8 cellular contexts compared by ENCODE assay signal in genomic region chr7:55963584-55964168, GRCh38. TPM values are rescaled to one million over a fixed set of nuclear protein-coding genes. Genes with fewer than 3 reads are reported as not detected.
DNase-seq lines count a peak whose midpoint lies in the region; ATAC-seq and TF ChIP-seq lines count a peak whose summit lies in the region.

No MANE protein-coding gene starts in this region.

- peaks cover 12% of the 10 kb centered on the region for H3K36me3 Mint-ChIP-seq in central memory CD8-positive, alpha-beta T cell (ENCODE audit: insufficient read depth)
- peaks cover 0 to 9% (median 0%) of the 10 kb centered on the region in 5 donors for H3K36me3 Mint-ChIP-seq in naive thymus-derived CD4-positive, alpha-beta T cell

- in situ Hi-C loops in G401 (cut with HindIII; ENCODE audit: low sequenced_read_pairs): no loop called here

- intact Hi-C loops in A673 (cut with micrococcal nuclease; ENCODE audit: unreplicated experiment): loop anchor here (2.0 kb wide), 1 partner anchor 323 kb away; no protein-coding TSS in a partner anchor
- intact Hi-C loops in naive thymus-derived CD4-positive, alpha-beta T cell (cut with micrococcal nuclease): loop anchor here (1.0 to 5.0 kb wide), 8 partner anchors 12 to 531 kb away; partner anchors contain the start of genes MRPS17 (in 2 of the 2), ZNF713 (in 2 of the 2), CCT6A (in 1 of the 2) and CHCHD2 (in 1 of the 2)

- POLR2A ChIA-PET in A673 (lab: Charles Lee; ENCODE audit: low non-redundant PET): interaction anchor here (0.6 kb wide), 1 partner anchor 259 kb away, joined by 3 read pairs; no protein-coding TSS in a partner anchor
- POLR2A ChIA-PET in naive thymus-derived CD4-positive, alpha-beta T cell (lab: Charles Lee): interaction anchor here (0.6 to 1.2 kb wide), 9 partner anchors 7 to 393 kb away, joined by 3 to 8 read pairs (median 5); partner anchors contain the start of genes CCT6A, CHCHD2, PSPH and SUMF2
- POLR2A ChIA-PET in HEK293T (lab: Yijun Ruan, JAX): interaction anchor here (0.6 to 1.4 kb wide), 4 partner anchors 15 to 322 kb away, joined by 3 to 6 read pairs (median 4); partner anchors contain the start of genes CCT6A and PSPH

- ATAC-seq in central memory CD8-positive, alpha-beta T cell (replicated peaks; ENCODE audit: extremely low read depth, poor library complexity, severe bottlenecking): no peak
- no peak for ATAC-seq in naive thymus-derived CD4-positive, alpha-beta T cell
- no peak for ATAC-seq in HG02798 (IDR thresholded peaks at IDR 0.05; ENCODE audit: poor library complexity, unreplicated experiment)

- no peaks in the 10 kb centered on the region for H3K27me3 ChIP-seq in A673 (replicated peaks; ENCODE audit: insufficient read depth, low read depth, low read length, poor library complexity)
- H3K27me3 ChIP-seq in naive thymus-derived CD4-positive, alpha-beta T cell (ENCODE audit: control insufficient read depth in 2 of 2, insufficient read depth in 2 of 2, low read length in 2 of 2): no peaks in the 10 kb centered on the region

- DNase-seq in A673 (ENCODE audit: low spot score) (no peak), HEK293T (ENCODE audit: extremely low spot score) (no peak), G401 (ENCODE audit: low spot score) (no peak), GOT3 (lab: John Stamatoyannopoulos, UW) (no peak)
- DNase-seq in Jurkat, Clone E6-1 (ENCODE audit: low read depth, low spot score): no peak
- no peak for DNase-seq in central memory CD8-positive, alpha-beta T cell (ENCODE audit: low spot score in 2 of 2)
- DNase-seq in naive thymus-derived CD4-positive, alpha-beta T cell: no peak

- BruUV-seq in A673 (replicated peaks; lab: Mats Ljungman, UMichigan): no TSS peak

- no peaks in the 10 kb centered on the region for H3K9me3 ChIP-seq in A673 (ENCODE audit: low read depth, low read length, poor library complexity, severe bottlenecking)
- H3K9me3 ChIP-seq in naive thymus-derived CD4-positive, alpha-beta T cell (ENCODE audit: control insufficient read depth in 2 of 3, low read length in 3 of 3): no peaks in the 10 kb centered on the region

- H3K4me1 ChIP-seq in A673 (ENCODE audit: insufficient read depth, low read length, poor library complexity, severe bottlenecking): peaks cover 5% of the 10 kb centered on the region
- peaks cover 10% of the 10 kb centered on the region in 2 donors for H3K4me1 ChIP-seq in naive thymus-derived CD4-positive, alpha-beta T cell (ENCODE audit: control insufficient read depth in 2 of 2, insufficient read depth in 2 of 2, low read length in 2 of 2)

- H3K4me1 Mint-ChIP-seq in central memory CD8-positive, alpha-beta T cell: peaks cover 11% of the 10 kb centered on the region
- H3K4me1 Mint-ChIP-seq in naive thymus-derived CD4-positive, alpha-beta T cell: peaks cover 16 to 47% (median 34%) of the 10 kb centered on the region in 7 donors

- H3K27me3 Mint-ChIP-seq in central memory CD8-positive, alpha-beta T cell: no peaks in the 10 kb centered on the region
- no peaks in the 10 kb centered on the region for H3K27me3 Mint-ChIP-seq in naive thymus-derived CD4-positive, alpha-beta T cell

- no peaks in the 10 kb centered on the region for H3K9me3 Mint-ChIP-seq in central memory CD8-positive, alpha-beta T cell
- no peaks in the 10 kb centered on the region for H3K9me3 Mint-ChIP-seq in naive thymus-derived CD4-positive, alpha-beta T cell

- no peak for TF ChIP-seq CTCF in A673 (conservative IDR thresholded peaks at IDR 0.05; ENCODE audit: low read depth, low read length)

- peak overlapping the region; percentile 70 for H3K4me3 Mint-ChIP-seq in central memory CD8-positive, alpha-beta T cell
- H3K4me3 Mint-ChIP-seq in naive thymus-derived CD4-positive, alpha-beta T cell: peak overlapping the region; percentile 62 to 84 (median 78)

- peak overlapping the region; percentile 24 for H3K27ac ChIP-seq in A673 (ENCODE audit: low read depth, low read length, poor library complexity, severe bottlenecking)
- H3K27ac ChIP-seq in naive thymus-derived CD4-positive, alpha-beta T cell (ENCODE audit: low read depth, low read length): peak overlapping the region; percentile 79

- CTCF ChIA-PET in A673 (lab: Charles Lee) (interaction anchor here (0.5 kb wide), 1 partner anchor 405 kb away, joined by 3 read pairs; no protein-coding TSS in a partner anchor), HEK293T (lab: Yijun Ruan, JAX) (interaction anchor here (0.5 to 1.5 kb wide), 13 partner anchors 8 to 687 kb away, joined by 3 to 7 read pairs (median 5); partner anchors contain the start of gene CHCHD2)
- CTCF ChIA-PET in naive thymus-derived CD4-positive, alpha-beta T cell (lab: Charles Lee): interaction anchor here (0.6 to 2.6 kb wide), 9 partner anchors 8 to 467 kb away, joined by 3 to 10 read pairs (median 3); no protein-coding TSS in a partner anchor

- peaks cover 12% of the 10 kb centered on the region for H3K36me3 ChIP-seq in A673 (ENCODE audit: insufficient read depth, low read length, poor library complexity, severe bottlenecking)
- no peaks in the 10 kb centered on the region for H3K36me3 ChIP-seq in naive thymus-derived CD4-positive, alpha-beta T cell (ENCODE audit: control insufficient read depth in 2 of 3, insufficient read depth in 3 of 3, low read length in 3 of 3)

- peak overlapping the region; percentile 96 for H3K4me3 ChIP-seq in A673 (ENCODE audit: low read depth, low read length, poor library complexity, severe bottlenecking)
- peak overlapping the region; percentile 47 for H3K4me3 ChIP-seq in Jurkat, Clone E6-1 (ENCODE audit: low read length)
- H3K4me3 ChIP-seq in naive thymus-derived CD4-positive, alpha-beta T cell (ENCODE audit: low read length): peak overlapping the region; percentile 45

- H3K27ac Mint-ChIP-seq in central memory CD8-positive, alpha-beta T cell (ENCODE audit: low read depth): peak overlapping the region; percentile 92
- H3K27ac Mint-ChIP-seq in naive thymus-derived CD4-positive, alpha-beta T cell: peak overlapping the region; percentile 74 to 92 (median 89)

TF ChIP-seq in HEK293T, 16 proteins besides CTCF, POLR2A, EP300 and RAD21:
- TF ChIP-seq HDGF (IDR thresholded peaks at IDR 0.05; ENCODE audit: borderline replicate concordance) (no peak), L3MBTL2 (conservative IDR thresholded peaks at IDR 0.05) (no peak), SUZ12 (IDR thresholded peaks at IDR 0.05) (no peak), PKNOX1 (IDR thresholded peaks at IDR 0.05) (no peak), FOXM1 (IDR thresholded peaks at IDR 0.05; ENCODE audit: borderline replicate concordance) (no peak), FOXK2 (IDR thresholded peaks at IDR 0.05) (no peak), FOXA1 (IDR thresholded peaks at IDR 0.05) (no peak), CTBP1 (IDR thresholded peaks at IDR 0.05; ENCODE audit: borderline replicate concordance) (no peak), BHLHE40 (IDR thresholded peaks at IDR 0.05; ENCODE audit: borderline replicate concordance) (no peak), ZNF384 (IDR thresholded peaks at IDR 0.05) (no peak), NFRKB (IDR thresholded peaks at IDR 0.05) (no peak), TARDBP (IDR thresholded peaks at IDR 0.05) (no peak), SP1 (IDR thresholded peaks at IDR 0.05) (no peak), ARNT (IDR thresholded peaks at IDR 0.05) (no peak), ELF4 (IDR thresholded peaks at IDR 0.05) (no peak), LEF1 (IDR thresholded peaks at IDR 0.05; ENCODE audit: borderline replicate concordance) (no peak)

RNA-seq across cellular contexts. Expression of gene NIPSNAP2, which starts 0.7 kb away (rescaled TPM):
- total RNA-seq in A673 (2021): 91.8 and 93.7 TPM in 2 replicates
- polyA plus RNA-seq in Jurkat, Clone E6-1 (2012; ENCODE audit: insufficient read depth, insufficient read length): 83.4 TPM
- 10 to 100 TPM; 30.1 to 37.8 (median 34.4) TPM for total RNA-seq in naive thymus-derived CD4-positive, alpha-beta T cell
- polyA plus RNA-seq in naive thymus-derived CD4-positive, alpha-beta T cell: 10 to 100 TPM; 38.0 to 51.5 TPM
- 36.2 and 79.2 TPM in 2 replicates for total RNA-seq in G401 (2014; rRNA removed; shearing (Covaris generic))

RNA-seq across cellular contexts. Expression of gene MRPS17, which starts 12.0 kb away (rescaled TPM):
- 23.3 and 29.1 TPM in 2 replicates for total RNA-seq in A673 (2021)
- polyA plus RNA-seq in Jurkat, Clone E6-1 (2012; ENCODE audit: insufficient read depth, insufficient read length): 43.1 TPM
- 10 to 100 TPM in 4 of 5 experiments, 1 to 10 TPM in 1; 8.3 to 16.7 (median 12.0) TPM for total RNA-seq in naive thymus-derived CD4-positive, alpha-beta T cell
- polyA plus RNA-seq in naive thymus-derived CD4-positive, alpha-beta T cell: 10 to 100 TPM; 13.3 to 17.0 TPM
- 32.1 and 39.7 TPM in 2 replicates for total RNA-seq in G401 (2014; rRNA removed; shearing (Covaris generic))

Comparison
In these comparisons a context has a peak if more than half of its experiments do, and no peak if none do; other contexts are left out.
1. H3K4me3 ChIP-seq: peak in every context shown above with its lines; median percentile 96 in A673; 47 in Jurkat, Clone E6-1; 45 in naive thymus-derived CD4-positive, alpha-beta T cell.